Comparison of ENCODE assay signal across 28 cellular contexts in the genomic region with DNA sequence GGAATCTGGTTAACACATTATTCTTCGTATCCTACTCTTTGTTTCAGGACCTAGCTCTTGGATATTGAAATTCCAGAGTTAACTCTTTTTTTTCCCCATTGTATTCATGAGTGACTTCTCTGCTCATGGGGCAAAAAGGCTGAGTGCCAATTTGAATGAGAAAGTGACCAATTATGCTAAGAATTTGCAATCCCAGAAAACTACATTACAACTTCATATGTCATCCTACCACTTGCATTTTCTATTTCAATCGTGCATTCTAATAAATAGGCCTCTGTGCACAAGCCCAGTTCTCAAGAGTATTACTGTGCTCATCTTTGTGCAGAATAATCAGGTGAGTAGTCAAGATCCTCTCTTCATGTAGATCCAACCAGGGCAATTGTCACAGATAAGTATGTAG.
A peak's percentile ranks its signal among the peaks of the same experiment; 100 is the strongest.
DNase-seq lines count a peak whose midpoint lies in the region; FAIRE-seq and TF ChIP-seq lines count a peak whose summit lies in the region.
"Had no signal": no experiment of that assay in that cellular context is flagged by ENCODE, and none has a peak within 500 bp of the region (broad histone marks: within the 10 kb centered on the region; RNA-seq: fewer than 3 reads in every experiment).

No MANE protein-coding gene starts in this region.

- H3K9me2 ChIP-seq in GM23248 (ENCODE audit: insufficient read depth), result no peaks in the 10 kb centered on the region

- no peaks in the 10 kb centered on the region for H3F3A ChIP-seq in GM23248 (ENCODE audit: insufficient read depth)

- no peak overlapping the region for H3K4me2 ChIP-seq in GM23248 (ENCODE audit: unreplicated experiment)
- peak overlapping the region; percentile 10 for H3K4me2 ChIP-seq in astrocyte (ENCODE audit: low read length)
- H3K4me2 ChIP-seq: KMS-11 had no signal

- no peaks in the 10 kb centered on the region for H3K4me1 ChIP-seq in GM23248 (ENCODE audit: insufficient read depth)
- H3K4me1 ChIP-seq in astrocyte (ENCODE audit: insufficient read depth, low read length), result no peaks in the 10 kb centered on the region
- H3K4me1 ChIP-seq in CD4-positive, alpha-beta memory T cell (ENCODE audit: insufficient read depth, low read length), result no peaks in the 10 kb centered on the region
- H3K4me1 ChIP-seq: ascending aorta, esophagus muscularis mucosa had no signal

- FAIRE-seq in astrocyte (lab: Jason Lieb, UNC) (no peak), GM12891 (lab: Jason Lieb, UNC) (no peak)
- FAIRE-seq: H1 had no signal

- H3K4me3 ChIP-seq in GM23248 (no peak overlapping the region), astrocyte (ENCODE audit: insufficient read depth, low read depth, low read length) (no peak overlapping the region), foreskin fibroblast (ENCODE audit: low read depth in 1 of 2, low read length in 2 of 2) (no peak overlapping the region)
- H3K4me3 ChIP-seq in CD4-positive, alpha-beta memory T cell (ENCODE audit: low read length in 2 of 2), result no peak overlapping the region
- H3K4me3 ChIP-seq: ascending aorta, esophagus muscularis mucosa, thoracic aorta had no signal

- H3K4me1 Mint-ChIP-seq in astrocyte (ENCODE audit: low read depth, unreplicated experiment), result no peaks in the 10 kb centered on the region
- H3K4me1 Mint-ChIP-seq in CD4-positive, alpha-beta memory T cell, result no peaks in the 10 kb centered on the region
- H3K4me1 Mint-ChIP-seq: CD14-positive monocyte, nephron progenitor cell had no signal

- no peaks in the 10 kb centered on the region for H3K79me2 ChIP-seq in GM23248 (ENCODE audit: insufficient read depth)
- H3K79me2 ChIP-seq in astrocyte (ENCODE audit: insufficient read depth, low read length), result no peaks in the 10 kb centered on the region

- no peak overlapping the region for H3K27ac ChIP-seq in GM23248
- no peak overlapping the region for H3K27ac ChIP-seq in astrocyte (ENCODE audit: low read depth, low read length)
- no peak overlapping the region for H3K27ac ChIP-seq in CD4-positive, alpha-beta memory T cell (ENCODE audit: low read depth, low read length)
- H3K27ac ChIP-seq: ascending aorta, esophagus muscularis mucosa, HL-60, KMS-11, thoracic aorta, WERI-Rb-1 had no signal

- no peaks in the 10 kb centered on the region for H3K27me3 Mint-ChIP-seq in astrocyte (ENCODE audit: low read depth, unreplicated experiment)
- no peaks in the 10 kb centered on the region for H3K27me3 Mint-ChIP-seq in CD4-positive, alpha-beta memory T cell
- H3K27me3 Mint-ChIP-seq: dendritic cell treated with granulocyte-macrophage colony-stimulating factor and Interleukin-4, amounts not matched to agents 40 ng/mL and 50 ng/mL, for 4 days; progenitor cell of endocrine pancreas had no signal

- no peaks in the 10 kb centered on the region for H4K20me1 ChIP-seq in GM23248 (ENCODE audit: insufficient read depth)
- H4K20me1 ChIP-seq in astrocyte (ENCODE audit: insufficient read depth, low read length), result no peaks in the 10 kb centered on the region

- H3K36me3 ChIP-seq in GM23248 (ENCODE audit: low read depth) (no peaks in the 10 kb centered on the region), astrocyte (ENCODE audit: insufficient read depth, low read length) (no peaks in the 10 kb centered on the region)
- no peaks in the 10 kb centered on the region for H3K36me3 ChIP-seq in CD4-positive, alpha-beta memory T cell (ENCODE audit: insufficient read depth, low read length)
- H3K36me3 ChIP-seq: ascending aorta, esophagus muscularis mucosa, thoracic aorta, WERI-Rb-1 had no signal

- peak; percentile 61 for DNase-seq in GM23248
- DNase-seq in astrocyte (ENCODE audit: low read depth), result peak; percentile 67
- DNase-seq in foreskin fibroblast, result peak; percentile 26 to 68
- DNase-seq in stromal cell of bone marrow (ENCODE audit: low read depth), result peak; percentile 13
- no peak for DNase-seq in NCI-H510A treated with DMSO at 0.1 percent for 48 hours (lab: John Stamatoyannopoulos, UW)
- DNase-seq in GM12891 (ENCODE audit: insufficient read length, low spot score), result no peak
- DNase-seq in dermis blood vessel endothelial cell, result no peak
- no peak for DNase-seq in CD4-positive, alpha-beta memory T cell
- DNase-seq: activated CD4-positive, alpha-beta T cell treated with anti-CD3 and anti-CD28 coated beads, Interleukin-2, amount 50 U/mL, for 48 hours; activated naive CD4-positive, alpha-beta T cell; activated T-cell treated with anti-CD3 and anti-CD28 coated beads for 4 hours; DMS79; hippocampal formation; NCI-H1092 treated with DMSO at 0.1 percent for 48 hours; NCI-H2081 treated with DMSO at 0.1 percent for 48 hours; NCI-H526; nephron progenitor cell; Right ventricle myocardium superior; WERI-Rb-1 had no signal

- H3K27me3 ChIP-seq in GM23248 (replicated peaks; ENCODE audit: insufficient read depth) (no peaks in the 10 kb centered on the region), astrocyte (ENCODE audit: insufficient read depth, low read length) (no peaks in the 10 kb centered on the region)
- no peaks in the 10 kb centered on the region for H3K27me3 ChIP-seq in CD4-positive, alpha-beta memory T cell (ENCODE audit: insufficient read depth, low read length)
- H3K27me3 ChIP-seq: ascending aorta, esophagus muscularis mucosa had no signal

- intact Hi-C loops in CD4-positive, alpha-beta memory T cell (cut with micrococcal nuclease), result no loop called here

- no peak overlapping the region for H3K27ac Mint-ChIP-seq in astrocyte (ENCODE audit: unreplicated experiment)
- no peak overlapping the region for H3K27ac Mint-ChIP-seq in CD4-positive, alpha-beta memory T cell
- H3K27ac Mint-ChIP-seq: CD14-positive monocyte; dendritic cell treated with granulocyte-macrophage colony-stimulating factor and Interleukin-4, amounts not matched to agents 40 ng/mL and 50 ng/mL, for 4 days; nephron progenitor cell; progenitor cell of endocrine pancreas had no signal

- CTCF ChIA-PET in CD4-positive, alpha-beta memory T cell (lab: Charles Lee; ENCODE audit: partially characterized antibody), result interaction anchor here (0.7 kb wide), 1 partner anchor 11 kb away, joined by 3 read pairs; no protein-coding TSS in a partner anchor

- no peaks in the 10 kb centered on the region for H3K36me3 Mint-ChIP-seq in astrocyte (ENCODE audit: low read depth, unreplicated experiment)
- H3K36me3 Mint-ChIP-seq in CD4-positive, alpha-beta memory T cell, result no peaks in the 10 kb centered on the region
- H3K36me3 Mint-ChIP-seq: CD14-positive monocyte had no signal

- H3K4me3 Mint-ChIP-seq in astrocyte (ENCODE audit: unreplicated experiment), result no peak overlapping the region
- H3K4me3 Mint-ChIP-seq in CD4-positive, alpha-beta memory T cell, result no peak overlapping the region
- H3K4me3 Mint-ChIP-seq: CD14-positive monocyte; dendritic cell treated with granulocyte-macrophage colony-stimulating factor and Interleukin-4, amounts not matched to agents 40 ng/mL and 50 ng/mL, for 4 days; nephron progenitor cell had no signal

- no peak for TF ChIP-seq CTCF in astrocyte (IDR thresholded peaks at IDR 0.05; ENCODE audit: insufficient read depth, low read depth, low read length)
- TF ChIP-seq CTCF in foreskin fibroblast (IDR thresholded peaks at IDR 0.05; ENCODE audit: low read depth, low read length), result no peak

- H3K9ac ChIP-seq in GM23248 (no peak overlapping the region), astrocyte (ENCODE audit: low read length) (no peak overlapping the region)
- H3K9ac ChIP-seq: KMS-11 had no signal

- H3K9me3 ChIP-seq in GM23248 (ENCODE audit: low read depth) (no peaks in the 10 kb centered on the region), astrocyte (ENCODE audit: insufficient read depth, low read depth, low read length) (no peaks in the 10 kb centered on the region)
- H3K9me3 ChIP-seq in CD4-positive, alpha-beta memory T cell (ENCODE audit: control insufficient read depth in 1 of 2, low read length in 2 of 2), result no peaks in the 10 kb centered on the region
- H3K9me3 ChIP-seq: ascending aorta, esophagus muscularis mucosa, thoracic aorta had no signal

- H2AFZ ChIP-seq in GM23248, result no peak overlapping the region
- H2AFZ ChIP-seq in astrocyte (ENCODE audit: low read depth, low read length), result no peak overlapping the region

- TF ChIP-seq POLR2A in GM12891 (IDR thresholded peaks at IDR 0.05; ENCODE audit: low read depth, low read length), result no peak

- in situ Hi-C loops in GM23248 (cut with MboI), result no loop called here

- POLR2A ChIA-PET in CD4-positive, alpha-beta memory T cell (lab: Charles Lee; ENCODE audit: partially characterized antibody), result no interaction called here

- no peaks in the 10 kb centered on the region for H3K9me3 Mint-ChIP-seq in astrocyte (ENCODE audit: unreplicated experiment)
- peaks cover 0 to 14% (median 7%) of the 10 kb centered on the region in 8 donors for H3K9me3 Mint-ChIP-seq in CD4-positive, alpha-beta memory T cell
- H3K9me3 Mint-ChIP-seq: nephron progenitor cell had no signal

- 34 to 39% methylated on average over 2 of the region's 2 CpGs for WGBS in GM23248 (ENCODE audit: low coverage in 1 of 2, low lambda C conversion rate in 2 of 2, missing lambda C conversion rate in 2 of 2), 2 experiments

TF ChIP-seq in GM12891, 5 proteins besides CTCF, POLR2A, EP300 and RAD21:
- TF ChIP-seq SPI1 (IDR thresholded peaks at IDR 0.05; ENCODE audit: low read depth, low read length) (no peak), PAX5 (IDR thresholded peaks at IDR 0.05; ENCODE audit: insufficient read depth, low read length, severe bottlenecking) (no peak), TAF1 (IDR thresholded peaks at IDR 0.05; ENCODE audit: low read depth, low read length) (no peak), POU2F2 (IDR thresholded peaks at IDR 0.05; ENCODE audit: low read depth, low read length) (no peak)

Comparison
In these comparisons a context has a peak if more than half of its experiments do, and no peak if none do; other contexts are left out.
1. DNase-seq: peak in GM23248 (single experiment), astrocyte (single experiment), foreskin fibroblast (2 of 2) and stromal cell of bone marrow (single experiment); none in NCI-H510A treated with DMSO at 0.1 percent for 48 hours (single experiment), GM12891 (single experiment), dermis blood vessel endothelial cell (single experiment) and CD4-positive, alpha-beta memory T cell (0 of 5).